Comparison of ENCODE assay signal across 37 cellular contexts in the genomic region with DNA sequence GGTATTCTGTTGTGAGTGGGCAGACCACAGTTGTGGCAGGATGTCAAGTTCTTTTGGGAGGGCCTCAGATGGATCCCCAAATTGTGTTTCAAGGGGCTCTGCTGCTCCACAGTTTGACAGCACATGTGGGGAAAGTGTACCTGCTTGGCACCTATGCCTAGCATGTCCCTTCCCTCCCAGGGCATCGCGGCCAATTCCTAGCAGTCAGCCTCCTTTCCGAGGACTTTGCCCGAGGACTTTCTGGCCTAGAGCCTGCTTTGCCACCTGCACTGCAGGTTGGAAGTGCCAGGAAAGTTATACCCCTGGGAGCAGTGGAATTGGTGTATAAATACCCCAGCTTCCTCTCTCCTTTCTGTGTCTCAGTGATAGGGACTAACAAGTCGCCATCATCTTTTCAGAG. TPM values are rescaled to one million over a fixed set of nuclear protein-coding genes. Genes with fewer than 3 reads are reported as not detected.
"Had no signal": no experiment of that assay in that cellular context is flagged by ENCODE, and none has a peak within 500 bp of the region (broad histone marks: within the 10 kb centered on the region; RNA-seq: fewer than 3 reads in every experiment).

No MANE protein-coding gene starts in this region.

- H3K4me3 ChIP-seq: heart left ventricle, left lung, lower lobe of right lung, pancreas, prostate gland, sigmoid colon, smooth muscle cell, testis, thyroid gland, transverse colon, upper lobe of left lung, vagina had no signal

- H3K4me1 Mint-ChIP-seq: immature natural killer cell; naive thymus-derived CD8-positive, alpha-beta T cell; nephron; neural crest cell; stimulated activated memory B cell treated with anti-CD40 and anti-IgM and Interleukin-4, amounts not matched to agents 10 μg/mL and 1 μg/mL and 100 μg/mL, for 72 hours; stimulated activated naive CD8-positive, alpha-beta T cell treated with anti-CD3 and anti-CD28 coated beads, Interleukin-15, amount 100 ng/mL, for 72 hours had no signal

- H3K27ac ChIP-seq: heart left ventricle, left lung, lower lobe of right lung, neutrophil, pancreas, prostate gland, sigmoid colon, testis, thyroid gland, transverse colon, upper lobe of left lung, vagina had no signal

- H3K27me3 ChIP-seq: neutrophil, testis, thyroid gland, upper lobe of left lung, vagina had no signal

- DNase-seq: heart left ventricle; hypothalamus; immature natural killer cell; kidney; left lung; lower lobe of right lung; mammary epithelial cell; mesenchymal stem cell; naive thymus-derived CD8-positive, alpha-beta T cell; occipital lobe; pancreas; posterior cingulate gyrus; retina; right cardiac atrium; sigmoid colon; stimulated activated CD4-positive, alpha-beta T cell treated with anti-CD3 and anti-CD28 coated beads, Interleukin-1b, Interleukin-23, amount 100 ng/mL, for 48 hours; stimulated activated CD4-positive, alpha-beta T cell treated with anti-CD3 and anti-CD28 coated beads, Interleukin-2, amount 100 ng/mL, for 48 hours; stimulated activated CD4-positive, alpha-beta T cell treated with anti-CD3 and anti-CD28 coated beads, Interleukin-4, amount 100 ng/mL, for 4 hours; stimulated activated CD8-positive, alpha-beta memory T cell treated with anti-CD3 and anti-CD28 coated beads, Interleukin-4, amount 100 ng/mL, for 48 hours; stimulated activated naive CD4-positive, alpha-beta T cell treated with Interleukin-2 at 50 U/mL for 16 hours; stimulated activated naive CD8-positive, alpha-beta T cell treated with anti-CD3 and anti-CD28 coated beads, Interleukin-15, amount 100 ng/mL, for 72 hours; substantia nigra; testis; thyroid gland; transverse colon had no signal

- H3K9me3 Mint-ChIP-seq: immature natural killer cell; nephron; neural crest cell; stimulated activated naive CD8-positive, alpha-beta T cell treated with anti-CD3 and anti-CD28 coated beads, Interleukin-15, amount 100 ng/mL, for 72 hours had no signal

- H3K9me3 ChIP-seq: left lung, lower lobe of right lung, neutrophil, pancreas, prostate gland, sigmoid colon, testis, thyroid gland, transverse colon, upper lobe of left lung, vagina had no signal

- H3K4me2 ChIP-seq: smooth muscle cell had no signal

- H3K4me3 Mint-ChIP-seq: immature natural killer cell; naive thymus-derived CD8-positive, alpha-beta T cell; nephron; neural crest cell; stimulated activated memory B cell treated with anti-CD40 and anti-IgM and Interleukin-4, amounts not matched to agents 10 μg/mL and 1 μg/mL and 100 μg/mL, for 72 hours; stimulated activated naive CD8-positive, alpha-beta T cell treated with anti-CD3 and anti-CD28 coated beads, Interleukin-15, amount 100 ng/mL, for 72 hours had no signal

- H3K27me3 Mint-ChIP-seq: stimulated activated naive CD8-positive, alpha-beta T cell treated with anti-CD3 and anti-CD28 coated beads, Interleukin-15, amount 100 ng/mL, for 72 hours had no signal

- H3K4me1 ChIP-seq: heart left ventricle, left lung, lower lobe of right lung, pancreas, prostate gland, sigmoid colon, testis, thyroid gland, transverse colon, upper lobe of left lung, vagina had no signal

- H3K36me3 ChIP-seq: heart left ventricle, left lung, lower lobe of right lung, neutrophil, pancreas, prostate gland, sigmoid colon, thyroid gland, transverse colon, upper lobe of left lung, vagina had no signal

- H3K27ac Mint-ChIP-seq: immature natural killer cell; naive thymus-derived CD8-positive, alpha-beta T cell; nephron; stimulated activated memory B cell treated with anti-CD40 and anti-IgM and Interleukin-4, amounts not matched to agents 10 μg/mL and 1 μg/mL and 100 μg/mL, for 72 hours; stimulated activated naive CD8-positive, alpha-beta T cell treated with anti-CD3 and anti-CD28 coated beads, Interleukin-15, amount 100 ng/mL, for 72 hours had no signal

- ATAC-seq: heart left ventricle; left lung; lower lobe of right lung; naive thymus-derived CD8-positive, alpha-beta T cell; right cardiac atrium; stimulated activated memory B cell treated with anti-CD40 and anti-IgM and Interleukin-4, amounts not matched to agents 10 μg/mL and 1 μg/mL and 100 μg/mL, for 72 hours; stimulated activated naive CD8-positive, alpha-beta T cell treated with anti-CD3 and anti-CD28 coated beads, Interleukin-15, amount 100 ng/mL, for 72 hours had no signal

- H3K36me3 Mint-ChIP-seq: naive thymus-derived CD8-positive, alpha-beta T cell; stimulated activated memory B cell treated with anti-CD40 and anti-IgM and Interleukin-4, amounts not matched to agents 10 μg/mL and 1 μg/mL and 100 μg/mL, for 72 hours had no signal

- FAIRE-seq: islet of Langerhans, kidney, pancreas had no signal

RNA-seq across cellular contexts. Expression of gene GPR12, which starts 11.9 kb away (rescaled TPM):
- total RNA-seq: kidney, left lung, liver, lower lobe of right lung, mammary epithelial cell, mucosa of gallbladder, pancreas, right cardiac atrium, smooth muscle cell, upper lobe of left lung, urinary bladder, vagina had no signal
- polyA plus RNA-seq: liver; mammary epithelial cell; naive thymus-derived CD8-positive, alpha-beta T cell; right cardiac atrium; smooth muscle cell; urinary bladder had no signal
